7 cellular contexts compared by ENCODE assay signal in genomic region chr3:188683032-188683491, GRCh38.
A peak's percentile ranks its signal among the peaks of the same experiment; 100 is the strongest.
DNase-seq lines count a peak whose midpoint lies in the region; ATAC-seq and TF ChIP-seq lines count a peak whose summit lies in the region.

No MANE protein-coding gene starts in this region.

- H3K4me1 ChIP-seq in PC-3 (ENCODE audit: insufficient read depth, low read length): peaks cover 20% of the 10 kb centered on the region
- peaks cover 4 to 56% (median 23%) of the 10 kb centered on the region in 6 donors for H3K4me1 ChIP-seq in spleen
- peaks cover 12% of the 10 kb centered on the region for H3K4me1 ChIP-seq in HAP-1

- no peaks in the 10 kb centered on the region for H3K79me2 ChIP-seq in PC-3 (ENCODE audit: low read length)

- CTCF ChIA-PET in PC-3 (lab: Charles Lee): no interaction called here

- POLR2A ChIA-PET in PC-3 (lab: Charles Lee; ENCODE audit: unreplicated experiment): interaction anchor here (0.5 kb wide), 1 partner anchor 940 kb away, joined by 3 read pairs; no protein-coding TSS in a partner anchor

- no peak for TF ChIP-seq POLR2A in spleen (IDR thresholded peaks at IDR 0.05)

- intact Hi-C loops in PC-3 (cut with micrococcal nuclease): loop anchor here (10.0 kb wide), 1 partner anchor 148 kb away; no protein-coding TSS in a partner anchor
- intact Hi-C loops in spleen (cut with DNase I; ENCODE audit: low total_unique reads): no loop called here

- no peak overlapping the region for H2AFZ ChIP-seq in PC-3 (ENCODE audit: low read length)

- no peaks in the 10 kb centered on the region for H3K36me3 ChIP-seq in PC-3 (ENCODE audit: low read depth, low read length)
- no peaks in the 10 kb centered on the region for H3K36me3 ChIP-seq in spleen
- no peaks in the 10 kb centered on the region for H3K36me3 ChIP-seq in HAP-1 (replicated peaks)

- no peak for TF ChIP-seq CTCF in PC-3 (conservative IDR thresholded peaks at IDR 0.05; ENCODE audit: low read depth, low read length)
- no peak for TF ChIP-seq CTCF in fibroblast of villous mesenchyme (IDR thresholded peaks at IDR 0.05; ENCODE audit: insufficient read depth, low read depth, low read length)
- no peak for TF ChIP-seq CTCF in spleen (IDR thresholded peaks at IDR 0.05 in 8 of 11, conservative IDR thresholded peaks at IDR 0.05 in 3 of 11)

- no peaks in the 10 kb centered on the region for H3F3A ChIP-seq in PC-3 (ENCODE audit: low read length, unreplicated experiment)

- peak; percentile 46 for ATAC-seq in GM21360 (IDR thresholded peaks at IDR 0.05; ENCODE audit: unreplicated experiment)
- ATAC-seq in PC-3: peak; percentile 66
- no peak for ATAC-seq in HG02623 (IDR thresholded peaks at IDR 0.05; ENCODE audit: unreplicated experiment)
- no peak for ATAC-seq in HG03469 (IDR thresholded peaks at IDR 0.05; ENCODE audit: unreplicated experiment)

- no peaks in the 10 kb centered on the region for H3K27me3 ChIP-seq in PC-3 (ENCODE audit: low read length)
- H3K27me3 ChIP-seq in spleen (replicated peaks in 1 of 7): no peaks in the 10 kb centered on the region
- no peaks in the 10 kb centered on the region for H3K27me3 ChIP-seq in HAP-1 (ENCODE audit: low read depth)

- BruUV-seq in PC-3 (replicated peaks; lab: Mats Ljungman, UMichigan): no TSS peak

- H3K9me3 ChIP-seq in PC-3 (ENCODE audit: low read length): no peaks in the 10 kb centered on the region
- no peaks in the 10 kb centered on the region for H3K9me3 ChIP-seq in spleen
- H3K9me3 ChIP-seq in HAP-1: no peaks in the 10 kb centered on the region

- H3K4me3 ChIP-seq in PC-3 (ENCODE audit: low read length) (no peak overlapping the region), fibroblast of villous mesenchyme (ENCODE audit: low read depth, low read length) (no peak overlapping the region), spleen (no peak overlapping the region), HAP-1 (no peak overlapping the region)

- DNase-seq in PC-3 (peak; percentile 59), fibroblast of villous mesenchyme (ENCODE audit: low read depth) (peak; percentile 79), spleen (no peak), HAP-1 (ENCODE audit: low spot score in 2 of 2) (no peak)

- in situ Hi-C loops in HAP-1 (cut with MboI; ENCODE audit: low sequenced_read_pairs): no loop called here

- H3K4me2 ChIP-seq in PC-3 (ENCODE audit: low read length): peak overlapping the region; percentile 34; the same call in 1 of the 2 replicates

- H3K27ac ChIP-seq in PC-3 (ENCODE audit: low read length): peak overlapping the region; percentile 29
- peak overlapping the region in 5 of 8 donors; percentile 5 to 46 (median 11) for H3K27ac ChIP-seq in spleen

- 57 to 70% (median 64%) methylated on average over 3 of the region's 3 CpGs for WGBS in spleen, 5 donors

- H3K9ac ChIP-seq in PC-3 (ENCODE audit: low read length): no peak overlapping the region

- no peaks in the 10 kb centered on the region for H4K20me1 ChIP-seq in PC-3 (ENCODE audit: low read length)

- no peaks in the 10 kb centered on the region for H3K9me2 ChIP-seq in PC-3 (replicated peaks; ENCODE audit: low read length)

Comparison
In these comparisons a context has a peak if more than half of its experiments do, and no peak if none do; other contexts are left out.
1. ATAC-seq: peak in GM21360 (single experiment) and PC-3 (single experiment); none in HG02623 (single experiment) and HG03469 (single experiment).
2. DNase-seq: peak in PC-3 (single experiment) and fibroblast of villous mesenchyme (single experiment); none in spleen (single experiment) and HAP-1 (0 of 2).